ENCODE assay signal across 1 cellular context in the genomic region with DNA sequence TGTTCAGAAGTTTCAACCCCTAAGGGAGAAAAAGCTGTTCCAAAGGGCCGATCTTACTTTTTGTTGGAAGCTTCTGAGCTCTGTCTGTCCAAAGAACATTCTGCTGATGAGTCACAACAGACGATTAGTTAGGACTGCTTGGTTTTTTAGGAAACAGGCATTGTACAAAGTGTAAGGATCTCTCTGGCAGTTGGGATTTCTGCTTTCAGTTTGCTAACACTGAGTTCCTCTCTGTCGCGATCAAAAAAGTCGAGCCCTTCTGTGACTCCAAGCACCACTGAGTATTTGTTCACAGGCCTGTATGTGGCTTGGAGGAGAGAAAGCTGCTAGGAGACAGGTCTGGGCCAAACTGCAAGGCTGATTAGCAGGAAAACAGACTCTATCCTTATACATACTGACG.
TF ChIP-seq lines count a peak whose summit lies in the region.

No MANE protein-coding gene starts in this region.

TF ChIP-seq in K562, 482 proteins besides CTCF, POLR2A, EP300 and RAD21 (continued from another document):
- TF ChIP-seq, protein P1, sequence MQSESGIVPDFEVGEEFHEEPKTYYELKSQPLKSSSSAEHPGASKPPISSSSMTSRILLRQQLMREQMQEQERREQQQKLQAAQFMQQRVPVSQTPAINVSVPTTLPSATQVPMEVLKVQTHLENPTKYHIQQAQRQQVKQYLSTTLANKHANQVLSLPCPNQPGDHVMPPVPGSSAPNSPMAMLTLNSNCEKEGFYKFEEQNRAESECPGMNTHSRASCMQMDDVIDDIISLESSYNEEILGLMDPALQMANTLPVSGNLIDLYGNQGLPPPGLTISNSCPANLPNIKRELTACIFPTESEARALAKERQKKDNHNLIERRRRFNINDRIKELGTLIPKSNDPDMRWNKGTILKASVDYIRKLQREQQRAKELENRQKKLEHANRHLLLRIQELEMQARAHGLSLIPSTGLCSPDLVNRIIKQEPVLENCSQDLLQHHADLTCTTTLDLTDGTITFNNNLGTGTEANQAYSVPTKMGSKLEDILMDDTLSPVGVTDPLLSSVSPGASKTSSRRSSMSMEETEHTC (IDR thresholded peaks at IDR 0.05): no peak
- no peak for TF ChIP-seq ZNF324 (CRISPR knock-in tag; IDR thresholded peaks at IDR 0.05)
- no peak for TF ChIP-seq SRSF9 (IDR thresholded peaks at IDR 0.05; ENCODE audit: borderline replicate concordance, low read depth, low read length)
- TF ChIP-seq SMARCA5 (IDR thresholded peaks at IDR 0.05): no peak
- no peak for TF ChIP-seq ATF2 (CRISPR knock-in tag; IDR thresholded peaks at IDR 0.05)
- no peak for TF ChIP-seq PPARD (CRISPR knock-in tag; IDR thresholded peaks at IDR 0.05)
